Comparison of ENCODE assay signal across 8 cellular contexts in genomic region chr20:34069341-34070078, GRCh38. TPM values are rescaled to one million over a fixed set of nuclear protein-coding genes. Genes with fewer than 3 reads are reported as not detected.
A peak's percentile ranks its signal among the peaks of the same experiment; 100 is the strongest.
DNase-seq lines count a peak whose midpoint lies in the region; ATAC-seq and TF ChIP-seq lines count a peak whose summit lies in the region.

No MANE protein-coding gene starts in this region.

- H3K4me2 ChIP-seq in PC-3 (ENCODE audit: low read length): no peak overlapping the region
- no peak overlapping the region for H3K4me2 ChIP-seq in neural cell (ENCODE audit: low read length)

- H3K4me3 Mint-ChIP-seq in activated T-cell treated with anti-CD3 and anti-CD28 coated beads, Interleukin-2, amount 50 U/mL, for 72 hours: no peak overlapping the region

- intact Hi-C loops in PC-3 (cut with micrococcal nuclease): loop anchor here (1.0 kb wide), 4 partner anchors 60 to 207 kb away; no protein-coding TSS in a partner anchor
- intact Hi-C loops in thyroid gland (cut with DNase I): loop anchor here (2.0 to 5.0 kb wide), 3 partner anchors 72 to 207 kb away; no protein-coding TSS in a partner anchor

- H2AFZ ChIP-seq in PC-3 (ENCODE audit: low read length) (no peak overlapping the region), neural cell (ENCODE audit: low read depth, low read length) (no peak overlapping the region)

- TF ChIP-seq EP300 in Ishikawa (IDR thresholded peaks at IDR 0.05; ENCODE audit: borderline replicate concordance) (no peak), neural cell (conservative IDR thresholded peaks at IDR 0.05; ENCODE audit: poor library complexity, severe bottlenecking) (no peak)

- TF ChIP-seq CTCF in AG04449 (IDR thresholded peaks at IDR 0.05; ENCODE audit: insufficient read depth, low read length, missing control alignments) (peak; percentile 70), PC-3 (conservative IDR thresholded peaks at IDR 0.05; ENCODE audit: low read depth, low read length) (peak; percentile 91), fibroblast of mammary gland (conservative IDR thresholded peaks at IDR 0.05; ENCODE audit: control insufficient read depth, insufficient read depth, low read depth, low read length) (peak; percentile 90), neural cell (IDR thresholded peaks at IDR 0.05; ENCODE audit: poor library complexity, severe bottlenecking) (peak; percentile 94), thyroid gland (IDR thresholded peaks at IDR 0.05) (peak; percentile 45 to 94 (median 86))

- H3K9ac ChIP-seq in PC-3 (ENCODE audit: low read length) (no peak overlapping the region), neural cell (ENCODE audit: low read length) (no peak overlapping the region)

- no TSS peak for BruUV-seq in PC-3 (replicated peaks; lab: Mats Ljungman, UMichigan)

- CTCF ChIA-PET in AG04449 (lab: Yijun Ruan, JAX): interaction anchor here (0.7 to 9.4 kb wide), 42 partner anchors 9 to 403 kb away, joined by 3 to 155 read pairs (median 4); partner anchors contain the start of genes ACTL10 and EIF2S2
- CTCF ChIA-PET in PC-3 (lab: Charles Lee): interaction anchor here (0.6 to 1.2 kb wide), 2 partner anchors 14 to 155 kb away, joined by 3 to 8 read pairs; no protein-coding TSS in a partner anchor

- TF ChIP-seq POLR2A in thyroid gland (IDR thresholded peaks at IDR 0.05): no peak

- POLR2A ChIA-PET in AG04449 (lab: Yijun Ruan, JAX): no interaction called here
- POLR2A ChIA-PET in PC-3 (lab: Charles Lee; ENCODE audit: unreplicated experiment): no interaction called here

- ATAC-seq in GM18907 (IDR thresholded peaks at IDR 0.05; ENCODE audit: unreplicated experiment) (peak; percentile 70), PC-3 (peak; percentile 84)
- ATAC-seq in activated T-cell treated with anti-CD3 and anti-CD28 coated beads, Interleukin-2, amount 50 U/mL, for 72 hours (replicated peaks in 1 of 2): peak; percentile 80

- peaks cover 18% of the 10 kb centered on the region; the same call in 1 of the 2 replicates for H4K20me1 ChIP-seq in PC-3 (ENCODE audit: low read length)
- no peaks in the 10 kb centered on the region for H4K20me1 ChIP-seq in neural cell (ENCODE audit: insufficient read depth)

- H3K4me1 Mint-ChIP-seq in activated T-cell treated with anti-CD3 and anti-CD28 coated beads, Interleukin-2, amount 50 U/mL, for 72 hours (ENCODE audit: low read depth): peaks cover 35% of the 10 kb centered on the region

- H3F3A ChIP-seq in PC-3 (ENCODE audit: low read length, unreplicated experiment): no peaks in the 10 kb centered on the region
- no peaks in the 10 kb centered on the region for H3F3A ChIP-seq in neural cell (ENCODE audit: insufficient read depth, low read length, poor library complexity, severe bottlenecking)

- H3K9me3 ChIP-seq in PC-3 (ENCODE audit: low read length): no peaks in the 10 kb centered on the region
- no peaks in the 10 kb centered on the region for H3K9me3 ChIP-seq in neural cell (ENCODE audit: low read length)
- H3K9me3 ChIP-seq in thyroid gland: no peaks in the 10 kb centered on the region

- no peaks in the 10 kb centered on the region for H3K27me3 Mint-ChIP-seq in activated T-cell treated with anti-CD3 and anti-CD28 coated beads, Interleukin-2, amount 50 U/mL, for 72 hours (ENCODE audit: low read depth)

- TF ChIP-seq RAD21 in Ishikawa (IDR thresholded peaks at IDR 0.05; ENCODE audit: low read depth) (peak; percentile 91), neural cell (conservative IDR thresholded peaks at IDR 0.05) (peak; percentile 97)

- peak overlapping the region; percentile 35 for H3K27ac Mint-ChIP-seq in activated T-cell treated with anti-CD3 and anti-CD28 coated beads, Interleukin-2, amount 50 U/mL, for 72 hours

- H3K4me3 ChIP-seq in AG04449 (ENCODE audit: low read depth, low read length): no peak overlapping the region
- H3K4me3 ChIP-seq in PC-3 (ENCODE audit: low read length): no peak overlapping the region
- H3K4me3 ChIP-seq in fibroblast of mammary gland (ENCODE audit: control insufficient read depth, low read depth, low read length): no peak overlapping the region
- no peak overlapping the region for H3K4me3 ChIP-seq in neural cell (ENCODE audit: low read length)
- no peak overlapping the region for H3K4me3 ChIP-seq in thyroid gland (replicated peaks in 1 of 3)

- H3K79me2 ChIP-seq in PC-3 (ENCODE audit: low read length): peaks cover 7% of the 10 kb centered on the region; the same call in 1 of the 2 replicates
- peaks cover 3% of the 10 kb centered on the region for H3K79me2 ChIP-seq in neural cell (replicated peaks; ENCODE audit: insufficient read depth, low read length)

- H3K36me3 ChIP-seq in PC-3 (ENCODE audit: low read depth, low read length): no peaks in the 10 kb centered on the region; the same call in 1 of the 2 replicates
- no peaks in the 10 kb centered on the region for H3K36me3 ChIP-seq in neural cell (ENCODE audit: insufficient read depth, low read length)
- peaks cover under 1 to 6% of the 10 kb centered on the region in 2 donors for H3K36me3 ChIP-seq in thyroid gland

- H3K36me3 Mint-ChIP-seq in activated T-cell treated with anti-CD3 and anti-CD28 coated beads, Interleukin-2, amount 50 U/mL, for 72 hours (ENCODE audit: insufficient read depth in 2 of 2): peaks cover 0 to 2% of the 10 kb centered on the region in 2 donors

- H3K27me3 ChIP-seq in PC-3 (ENCODE audit: low read length): no peaks in the 10 kb centered on the region
- no peaks in the 10 kb centered on the region for H3K27me3 ChIP-seq in neural cell (ENCODE audit: insufficient read depth, low read depth, low read length)
- no peaks in the 10 kb centered on the region for H3K27me3 ChIP-seq in thyroid gland

- no peaks in the 10 kb centered on the region for H3K9me2 ChIP-seq in PC-3 (replicated peaks; ENCODE audit: low read length)
- no peaks in the 10 kb centered on the region for H3K9me2 ChIP-seq in neural cell (ENCODE audit: insufficient read depth, low read length)

- no peak for DNase-seq in AG04449 (ENCODE audit: low read depth, low spot score)
- DNase-seq in PC-3: peak; percentile 91
- peak; percentile 48 to 49 for DNase-seq in activated T-cell treated with anti-CD3 and anti-CD28 coated beads, Interleukin-2, amount 50 U/mL, for 72 hours
- peak; percentile 87 for DNase-seq in fibroblast of mammary gland (ENCODE audit: low read depth)
- peak; percentile 78 to 83 for DNase-seq in thyroid gland

- H3K9me3 Mint-ChIP-seq in activated T-cell treated with anti-CD3 and anti-CD28 coated beads, Interleukin-2, amount 50 U/mL, for 72 hours: no peaks in the 10 kb centered on the region

- H3K27ac ChIP-seq in PC-3 (ENCODE audit: low read length) (no peak overlapping the region), neural cell (ENCODE audit: low read length) (no peak overlapping the region), thyroid gland (peak overlapping the region; percentile 38 to 54 (median 45))

- peaks cover 6% of the 10 kb centered on the region for H3K4me1 ChIP-seq in PC-3 (ENCODE audit: insufficient read depth, low read length)
- H3K4me1 ChIP-seq in thyroid gland: peaks cover 26 to 35% of the 10 kb centered on the region in 2 donors

- WGBS in thyroid gland, 2 donors: 15 to 19% methylated on average over 7 of the region's 7 CpGs

TF ChIP-seq in Ishikawa, 13 proteins besides CTCF, POLR2A, EP300 and RAD21:
- TF ChIP-seq NFIC (IDR thresholded peaks at IDR 0.05) (peak; percentile 75), USF1 (IDR thresholded peaks at IDR 0.05) (no peak)

TF ChIP-seq in neural cell, 6 proteins besides CTCF, POLR2A, EP300 and RAD21:
- TF ChIP-seq EZH2 (IDR thresholded peaks at IDR 0.05; ENCODE audit: borderline replicate concordance, insufficient read depth, low read length, poor library complexity, severe bottlenecking) (no peak), SMC3 (conservative IDR thresholded peaks at IDR 0.05; ENCODE audit: poor library complexity) (peak; percentile 97)

RNA-seq across cellular contexts. Expression of gene EIF2S2, which starts 42.5 kb away (rescaled TPM):
- total RNA-seq in PC-3 (2014; rRNA removed): 75.4 and 83.4 TPM in 2 replicates
- 100 to 1,000 TPM; 158 to 165 TPM for total RNA-seq in activated T-cell treated with anti-CD3 and anti-CD28 coated beads, Interleukin-2, amount 50 U/mL, for 72 hours
- 59.6 and 62.6 TPM in 2 replicates for polyA plus RNA-seq in neural cell
- polyA minus RNA-seq in neural cell: 43.6 and 48.2 TPM in 2 replicates
- total RNA-seq in thyroid gland: 10 to 100 TPM; 34.1 to 50.5 (median 42.6) TPM

Comparison
In these comparisons a context has a peak if more than half of its experiments do, and no peak if none do; other contexts are left out.
1. H3K27ac ChIP-seq: peak in thyroid gland (3 of 3); none in PC-3 (single experiment) and neural cell (single experiment).
2. Peak in every context shown above with its lines, with median percentiles within 50 percentile points of each other: CTCF ChIP-seq and ATAC-seq.